8 cellular contexts compared by ENCODE assay signal in genomic region chr13:21458457-21458815, GRCh38. TPM values are rescaled to one million over a fixed set of nuclear protein-coding genes. Genes with fewer than 3 reads are reported as not detected.
DNase-seq lines count a peak whose midpoint lies in the region; ATAC-seq and TF ChIP-seq lines count a peak whose summit lies in the region.

No MANE protein-coding gene starts in this region.

- no peaks in the 10 kb centered on the region for H3K27me3 ChIP-seq in esophagus squamous epithelium
- no peaks in the 10 kb centered on the region for H3K27me3 ChIP-seq in neutrophil

- TF ChIP-seq CTCF in esophagus squamous epithelium (IDR thresholded peaks at IDR 0.05) (no peak), neutrophil (IDR thresholded peaks at IDR 0.05) (no peak)

- H3K36me3 ChIP-seq in esophagus squamous epithelium (no peaks in the 10 kb centered on the region), neutrophil (no peaks in the 10 kb centered on the region)

- ATAC-seq in HG02884 (IDR thresholded peaks at IDR 0.05; ENCODE audit: unreplicated experiment) = peak; percentile 34

- H3K4me3 ChIP-seq in esophagus squamous epithelium = peak overlapping the region; percentile 70 to 97 (median 89)
- H3K4me3 ChIP-seq in neutrophil (ENCODE audit: low read depth in 1 of 2, low read length in 1 of 2) = peak overlapping the region; percentile 76 to 83

- H3K4me1 ChIP-seq in esophagus squamous epithelium = peaks cover 0 to 28% (median 14%) of the 10 kb centered on the region in 3 donors
- H3K4me1 ChIP-seq in neutrophil (ENCODE audit: control insufficient read depth in 1 of 2, insufficient read depth in 1 of 2, low read depth in 1 of 2, low read length in 1 of 2) = peaks cover 20 to 28% of the 10 kb centered on the region in 2 experiments

- DNase-seq in NCI-H510A (lab: John Stamatoyannopoulos, UW) (peak; percentile 15), NCI-H510A treated with DMSO at 0.1 percent for 48 hours (lab: John Stamatoyannopoulos, UW) (no peak), NCI-H2227 treated with DMSO at 0.1 percent for 48 hours (lab: John Stamatoyannopoulos, UW) (peak; percentile 10), activated T-cell treated with anti-CD3 and anti-CD28 coated beads for 48 hours (ENCODE audit: low read depth) (peak; percentile 39), esophagus squamous epithelium (lab: John Stamatoyannopoulos, UW) (no peak), ureter (ENCODE audit: low spot score) (peak; percentile 72)

- H3K9me3 ChIP-seq in esophagus squamous epithelium (no peaks in the 10 kb centered on the region), neutrophil (no peaks in the 10 kb centered on the region)

- intact Hi-C loops in esophagus squamous epithelium (cut with DNase I) = no loop called here

- 0% methylated on average over 13 to 14 of the region's 16 CpGs for WGBS in esophagus squamous epithelium, 2 donors

- H3K27ac ChIP-seq in esophagus squamous epithelium (peak overlapping the region; percentile 88 to 98 (median 94)), neutrophil (peak overlapping the region; percentile 88)

- no peak for TF ChIP-seq POLR2A in esophagus squamous epithelium (IDR thresholded peaks at IDR 0.05)

RNA-seq across cellular contexts. Expression of gene ZDHHC20, which starts 0.7 kb away (rescaled TPM):
- 10 to 100 TPM; 64.0 to 83.9 (median 74.9) TPM for total RNA-seq in esophagus squamous epithelium
- 95.6 TPM for total RNA-seq in ureter

Comparison
In these comparisons a context has a peak if more than half of its experiments do, and no peak if none do; other contexts are left out.
1. DNase-seq: peak in NCI-H510A (single experiment), NCI-H2227 treated with DMSO at 0.1 percent for 48 hours (single experiment), activated T-cell treated with anti-CD3 and anti-CD28 coated beads for 48 hours (single experiment) and ureter (single experiment); none in NCI-H510A treated with DMSO at 0.1 percent for 48 hours (single experiment) and esophagus squamous epithelium (single experiment).